17 cellular contexts compared by ENCODE assay signal in the genomic region with DNA sequence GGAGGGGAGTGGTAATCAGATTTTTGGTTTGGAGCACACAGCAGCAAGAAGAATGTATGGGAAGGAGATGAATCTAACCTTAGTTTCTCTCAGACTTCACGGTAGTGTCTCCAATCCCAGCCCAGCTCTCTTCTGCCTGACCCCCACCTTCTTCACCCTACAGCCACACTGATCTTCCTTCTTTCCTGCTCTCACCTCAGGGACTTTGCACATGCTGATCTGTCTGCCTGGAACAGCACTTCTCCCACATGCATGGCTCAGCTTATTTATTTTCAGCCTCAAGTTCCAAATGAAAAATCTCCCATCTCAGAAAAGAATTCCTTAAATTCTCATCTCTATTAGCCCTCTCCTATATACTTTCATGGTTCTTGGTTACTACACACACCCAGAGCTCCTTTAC. TPM values are rescaled to one million over a fixed set of nuclear protein-coding genes. Genes with fewer than 3 reads are reported as not detected.
DNase-seq lines count a peak whose midpoint lies in the region; ATAC-seq, FAIRE-seq and TF ChIP-seq lines count a peak whose summit lies in the region.
"Had no signal": no experiment of that assay in that cellular context is flagged by ENCODE, and none has a peak within 500 bp of the region (broad histone marks: within the 10 kb centered on the region; RNA-seq: fewer than 3 reads in every experiment).

No MANE protein-coding gene starts in this region.

- TF ChIP-seq CTCF in HEK293 (tag by site-specific recombination; IDR thresholded peaks at IDR 0.05): no peak
- TF ChIP-seq CTCF in GM12878 (IDR thresholded peaks at IDR 0.05 in 2 of 3, conservative IDR thresholded peaks at IDR 0.05 in 1 of 3; ENCODE audit: control insufficient read depth in 2 of 3, extremely low read depth in 1 of 3, insufficient read depth in 1 of 3, low read depth in 3 of 3, low read length in 3 of 3): no peak
- TF ChIP-seq CTCF in omental fat pad (IDR thresholded peaks at IDR 0.05): no peak

- no peak overlapping the region for H3K27ac ChIP-seq in HEK293 (ENCODE audit: extremely low read depth, low read depth, low read length)
- no peak overlapping the region for H3K27ac ChIP-seq in GM12878 (ENCODE audit: control insufficient read depth, insufficient read depth)

- intact Hi-C loops in GM12878 (cut with micrococcal nuclease; ENCODE audit: unreplicated experiment): no loop called here

- H3K79me2 ChIP-seq in GM12878 (ENCODE audit: control insufficient read depth, insufficient read depth, low read length): no peaks in the 10 kb centered on the region; the same call in 1 of the 2 replicates

- POLR2A ChIA-PET in HEK293 (lab: Yijun Ruan, JAX) (no interaction called here), GM12878 (lab: Charles Lee) (no interaction called here)

- H3K4me2 ChIP-seq in GM12878 (ENCODE audit: control insufficient read depth, insufficient read depth): no peak overlapping the region
- H3K4me2 ChIP-seq: GM23338 had no signal

- TF ChIP-seq POLR2A in GM12892 (IDR thresholded peaks at IDR 0.05; ENCODE audit: low read depth, low read length): peak; percentile 57
- peak; percentile 49; the same call in 1 of the 2 replicates for TF ChIP-seq POLR2A in GM12878 (IDR thresholded peaks at IDR 0.05; ENCODE audit: low read depth, low read length)

- TF ChIP-seq RAD21 in GM12878 (IDR thresholded peaks at IDR 0.05; ENCODE audit: insufficient read depth, low read depth, low read length): no peak

- DNase-seq in GM12892 (ENCODE audit: insufficient read length) (no peak), GM12878 (ENCODE audit: low read depth, low spot score) (no peak), omental fat pad (ENCODE audit: low spot score) (no peak), SW 1271 (lab: John Stamatoyannopoulos, UW) (no peak), NCI-H1092 treated with DMSO at 0.1 percent for 48 hours (lab: John Stamatoyannopoulos, UW) (no peak)
- DNase-seq: C1 segment of cervical spinal cord; Caco-2; CD8-positive, alpha-beta T cell; DMS153; DND-41; H9; HFFc6 had no signal

- H3K36me3 ChIP-seq in HEK293 (ENCODE audit: control insufficient read depth in 2 of 2, insufficient read depth in 1 of 2, low read length in 2 of 2) (peaks cover 0 to 3% of the 10 kb centered on the region in 2 experiments; a peak in 1 of 3 replicates), GM12878 (ENCODE audit: control insufficient read depth in 2 of 2, insufficient read depth in 2 of 2, low read length in 1 of 2) (peaks cover 13 to 28% of the 10 kb centered on the region in 2 experiments)

- H3K27me3 ChIP-seq in GM12878 (replicated peaks in 1 of 2; ENCODE audit: control insufficient read depth in 2 of 2, insufficient read depth in 2 of 2, low read length in 1 of 2): no peaks in the 10 kb centered on the region

- no peak overlapping the region for H3K9ac ChIP-seq in GM12878 (ENCODE audit: control insufficient read depth, insufficient read depth, low read length)

- H3K4me3 ChIP-seq in HEK293 (ENCODE audit: low read depth, low read length) (no peak overlapping the region), GM12878 (no peak overlapping the region)
- H3K4me3 ChIP-seq: GM23338 had no signal

- RAD21 ChIA-PET in GM12878 (lab: Charles Lee; ENCODE audit: unreplicated experiment): interaction anchor here (9.1 kb wide), 1 partner anchor 86 kb away, joined by 209 read pairs; no protein-coding TSS in a partner anchor

- CTCF ChIA-PET in HEK293 (lab: Yijun Ruan, JAX) (interaction anchor here (0.8 to 9.8 kb wide), 2 partner anchors 314 to 1862 kb away, joined by 3 to 206 read pairs; a partner anchor contains a TSS), GM12878 (lab: Yijun Ruan, JAX) (interaction anchor here (1.1 to 12.2 kb wide), 4 partner anchors 80 to 317 kb away, joined by 3 to 319 read pairs (median 4); a partner anchor contains a TSS)

- SMC1A ChIA-PET in GM12878 (lab: Charles Lee; ENCODE audit: uncharacterized antibody, unreplicated experiment): interaction anchor here (0.9 to 9.6 kb wide), 5 partner anchors 28 to 137 kb away, joined by 3 to 214 read pairs (median 5); no protein-coding TSS in a partner anchor

- H3K4me1 ChIP-seq in HEK293 (ENCODE audit: control insufficient read depth, insufficient read depth, low read length): no peaks in the 10 kb centered on the region
- peaks cover 11% of the 10 kb centered on the region for H3K4me1 ChIP-seq in GM12878 (ENCODE audit: control insufficient read depth, insufficient read depth, low read length)
- H3K4me1 ChIP-seq: Caco-2 had no signal

- no peak for FAIRE-seq in GM12892 (lab: Jason Lieb, UNC)
- FAIRE-seq in GM12878 (lab: Jason Lieb, UNC): no peak
- FAIRE-seq: G401.6 had no signal

- in situ Hi-C loops in GM12878 (cut with MboI): no loop called here

- WGBS in GM12878 (ENCODE audit: insufficient coverage, insufficient replicate concordance, low lambda C conversion rate, missing lambda C conversion rate): 100% methylated on average over 1 of the region's 1 CpG

- no peak for ATAC-seq in GM12878
- ATAC-seq in omental fat pad (ENCODE audit: low FRiP score): no peak
- ATAC-seq: CD8-positive, alpha-beta T cell; GM23338; HCT116 had no signal

- BruUV-seq in GM12878 (replicated peaks; lab: Mats Ljungman, UMichigan): TSS peak; percentile 1

- no peaks in the 10 kb centered on the region for H3K9me3 ChIP-seq in HEK293 (ENCODE audit: control insufficient read depth, insufficient read depth, low read depth, low read length)
- no peaks in the 10 kb centered on the region for H3K9me3 ChIP-seq in GM12878 (replicated peaks; ENCODE audit: control insufficient read depth, insufficient read depth, low read length)
- H3K9me3 ChIP-seq: Caco-2 had no signal

- H2AFZ ChIP-seq in GM12878 (ENCODE audit: control insufficient read depth, low read depth, low read length): no peak overlapping the region
- H2AFZ ChIP-seq: GM23338 had no signal

- no peak for TF ChIP-seq EP300 in GM12878 (IDR thresholded peaks at IDR 0.05; ENCODE audit: borderline replicate concordance in 1 of 2, control insufficient read depth in 1 of 2, low read depth in 2 of 2, low read length in 2 of 2)

- H4K20me1 ChIP-seq in GM12878 (ENCODE audit: control insufficient read depth, insufficient read depth): no peaks in the 10 kb centered on the region

TF ChIP-seq in HEK293, 187 proteins besides CTCF, POLR2A, EP300 and RAD21 (continues in another document):
- TF ChIP-seq YY2 (tag by site-specific recombination; IDR thresholded peaks at IDR 0.05) (no peak), YY1 (tag by site-specific recombination; IDR thresholded peaks at IDR 0.05) (no peak), ZNF623 (tag by site-specific recombination; IDR thresholded peaks at IDR 0.05) (peak; percentile 74)

TF ChIP-seq in GM12878, 131 proteins besides CTCF, POLR2A, EP300 and RAD21 (continues in another document):
- no peak for TF ChIP-seq SP1 (IDR thresholded peaks at IDR 0.05; ENCODE audit: low read depth, low read length)
- no peak for TF ChIP-seq IKZF1 (conservative IDR thresholded peaks at IDR 0.05)

RNA-seq across cellular contexts. Expression of a gene that starts 48.8 kb away (rescaled TPM):
- polyA plus RNA-seq in GM12892 (2012; ENCODE audit: missing spikeins): 0.08 TPM
- 0.52 and 1.3 TPM in 2 replicates for total RNA-seq in GM12878 (2013; cell fraction: nucleolus; rRNA removed)
- total RNA-seq in GM12878 (2014; rRNA removed): 0.16 and 0.17 TPM in 2 replicates
- 0.09 TPM in 2 replicates for total RNA-seq in GM12878 (2014; rRNA removed; fragmentation: Illumina TruSeq; extraction: Trizol)
- total RNA-seq in GM12878 (2021): 0.11 and 0.23 TPM in 2 replicates
- not detected for polyA plus RNA-seq in GM12878 (2011; ENCODE audit: low read depth)
- 0.31 and 0.37 TPM in 2 replicates for polyA plus RNA-seq in GM12878 (2011; rRNA removed)
- polyA plus RNA-seq in GM12878 (2011; cell fraction: cytosol; rRNA removed): 0.22 and 0.25 TPM in 2 replicates
- polyA plus RNA-seq in GM12878 (2011; cell fraction: nucleus; rRNA removed): 1.3 TPM in 2 replicates
- 0.07 and 0.08 TPM in 2 replicates for polyA plus RNA-seq in GM12878 (2012)
- 0.07 TPM in 1 of 2 replicates, not detected in the other for polyA plus RNA-seq in GM12878 (2014; fragmentation: Illumina TruSeq; extraction: Trizol)
- polyA plus RNA-seq in GM12878 (2014; fragmentation: Nextera tagmentation; extraction: Ambion mirVana): under 1 TPM in 1 of 2 experiments, not detected in 1; 0.03 TPM
- polyA plus RNA-seq in GM12878 (2014; rRNA removed): 0.06 and 0.08 TPM in 2 replicates
- not detected for polyA plus RNA-seq in GM12878 (2016; fragmentation: Nextera tagmentation; extraction: Ambion mirVana)
- polyA minus RNA-seq in GM12878 (2011; rRNA and poly(A)+ RNA removed): 1.6 and 1.8 TPM in 2 replicates
- polyA minus RNA-seq in GM12878 (2011; cell fraction: cytosol; rRNA and poly(A)+ RNA removed): 0.94 TPM in 1 of 2 replicates, not detected in the other
- polyA minus RNA-seq in GM12878 (2011; cell fraction: nucleus; rRNA and poly(A)+ RNA removed): 0.29 and 0.36 TPM in 2 replicates
- under 1 TPM in 1 of 4 donors, not detected in 3; 0.72 TPM for total RNA-seq in omental fat pad
- total RNA-seq: A172, Caco-2 had no signal

RNA-seq across cellular contexts. Expression of a gene that starts 55.1 kb away (rescaled TPM):
- 119 TPM for polyA plus RNA-seq in GM12892 (2012; ENCODE audit: missing spikeins)
- 522 and 548 TPM in 2 replicates for total RNA-seq in GM12878 (2013; cell fraction: nucleolus; rRNA removed)
- total RNA-seq in GM12878 (2014; rRNA removed) (228 and 233 TPM in 2 replicates), GM12878 (2014; rRNA removed; fragmentation: Illumina TruSeq; extraction: Trizol) (109 and 114 TPM in 2 replicates), GM12878 (2021) (103 and 110 TPM in 2 replicates), omental fat pad (1 to 10 TPM; 1.1 to 9.9 (median 2.7) TPM)
- polyA plus RNA-seq in GM12878 (2011; ENCODE audit: low read depth): 84.9 TPM
- polyA plus RNA-seq in GM12878 (2011; rRNA removed) (165 and 228 TPM in 2 replicates), GM12878 (2014; fragmentation: Illumina TruSeq; extraction: Trizol) (116 and 143 TPM in 2 replicates), GM12878 (2014; fragmentation: Nextera tagmentation; extraction: Ambion mirVana) (10 to 100 TPM; 25.9 to 46.7 TPM), GM12878 (2014; rRNA removed) (189 and 218 TPM in 2 replicates), GM12878 (2016; fragmentation: Nextera tagmentation; extraction: Ambion mirVana) (100 to 1,000 TPM; 105 to 106 TPM)
- polyA plus RNA-seq in GM12878 (2011; cell fraction: cytosol; rRNA removed): 83.5 and 87.5 TPM in 2 replicates
- 296 and 374 TPM in 2 replicates for polyA plus RNA-seq in GM12878 (2011; cell fraction: nucleus; rRNA removed)
- polyA plus RNA-seq in GM12878 (2012): 66.6 and 97.7 TPM in 2 replicates
- 87.4 and 94.8 TPM in 2 replicates for polyA minus RNA-seq in GM12878 (2011; rRNA and poly(A)+ RNA removed)
- polyA minus RNA-seq in GM12878 (2011; cell fraction: cytosol; rRNA and poly(A)+ RNA removed): 40.2 and 47.3 TPM in 2 replicates
- 184 and 227 TPM in 2 replicates for polyA minus RNA-seq in GM12878 (2011; cell fraction: nucleus; rRNA and poly(A)+ RNA removed)
- total RNA-seq: Caco-2 had no signal

Comparison
In these comparisons a context has a peak if more than half of its experiments do, and no peak if none do; other contexts are left out.
1. RNA of a gene that starts 55.1 kb away (total RNA-seq): 103 to 548 TPM in GM12878; 1.1 to 9.9 TPM in omental fat pad; every median in the first group is over 4 times any median in the second.